1 cellular context compared by ENCODE assay signal in genomic region chr4:10403633-10404445, GRCh38.
TF ChIP-seq lines count a peak whose summit lies in the region.

No MANE protein-coding gene starts in this region.

TF ChIP-seq in H1, 55 proteins besides CTCF, POLR2A, EP300 and RAD21 (continued from another document):
- TF ChIP-seq RNF2 (IDR thresholded peaks at IDR 0.05; ENCODE audit: borderline replicate concordance, low read depth, low read length, missing control alignments, poor library complexity, severe bottlenecking) = no peak
- no peak for TF ChIP-seq NRF1 (IDR thresholded peaks at IDR 0.05; ENCODE audit: low read depth, low read length)
- no peak for TF ChIP-seq PHF8 (conservative IDR thresholded peaks at IDR 0.05; ENCODE audit: low read depth, low read length)
- no peak for TF ChIP-seq TCF12 (IDR thresholded peaks at IDR 0.05; ENCODE audit: low read depth, low read length)
- TF ChIP-seq RBBP5 (IDR thresholded peaks at IDR 0.05; ENCODE audit: borderline replicate concordance, low read depth, low read length) = no peak
- no peak for TF ChIP-seq SP2 (IDR thresholded peaks at IDR 0.05; ENCODE audit: low read length)
